ENCODE assay signal across 13 cellular contexts in the genomic region with DNA sequence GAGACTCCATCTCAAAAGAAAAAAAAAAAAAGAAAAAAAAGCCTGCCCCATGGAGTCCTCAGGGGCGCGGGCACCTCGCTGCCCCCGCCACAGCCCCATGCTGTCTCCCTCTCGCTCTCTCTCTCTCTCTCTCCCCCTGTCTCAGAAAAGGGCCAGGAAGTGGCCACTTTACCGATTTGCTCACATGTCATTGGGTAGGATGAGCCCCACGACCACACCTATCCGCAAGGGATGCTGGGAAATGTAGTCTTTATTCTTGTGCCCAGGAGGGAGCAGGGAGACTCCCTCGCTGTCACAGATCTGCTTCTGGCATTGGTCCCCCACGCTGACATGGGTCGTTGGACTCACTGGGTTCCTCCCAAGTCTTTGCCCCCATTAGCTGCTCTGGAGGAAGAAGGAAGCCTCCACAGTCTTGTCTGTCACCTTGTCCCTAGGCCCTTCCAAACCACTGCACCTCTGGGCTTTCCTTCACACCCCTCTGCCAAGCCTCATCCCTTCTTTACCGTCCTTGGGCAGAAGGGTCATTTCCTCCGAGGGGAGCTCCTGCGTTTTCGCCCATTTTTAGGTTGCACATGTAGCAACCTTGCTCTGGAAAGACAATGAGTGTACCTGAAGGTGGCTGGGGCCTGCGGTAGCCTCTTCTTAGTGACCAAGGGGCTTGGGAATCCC. TPM values are rescaled to one million over a fixed set of nuclear protein-coding genes. Genes with fewer than 3 reads are reported as not detected.
A peak's percentile ranks its signal among the peaks of the same experiment; 100 is the strongest.
DNase-seq lines count a peak whose midpoint lies in the region; ATAC-seq, FAIRE-seq and TF ChIP-seq lines count a peak whose summit lies in the region.
"Had no signal": no experiment of that assay in that cellular context is flagged by ENCODE, and none has a peak within 500 bp of the region (broad histone marks: within the 10 kb centered on the region; RNA-seq: fewer than 3 reads in every experiment).

No MANE protein-coding gene starts in this region.

- H3K4me1 Mint-ChIP-seq in activated CD4-positive, alpha-beta T cell treated with anti-CD3 and anti-CD28 coated beads, Interleukin-2, amount 10 ng/mL, durations not matched to agents 24 days and 14 days, result peaks cover 27% of the 10 kb centered on the region
- peaks cover 27% of the 10 kb centered on the region for H3K4me1 Mint-ChIP-seq in activated CD8-positive, alpha-beta T cell treated with anti-CD3 and anti-CD28 coated beads for 36 hours (ENCODE audit: low read depth)
- H3K4me1 Mint-ChIP-seq in natural killer cell treated with Interleukin-12 subunit alpha and Interleukin-12 subunit beta and Interleukin-15 and Interleukin-18, amount 100 ng/mL, for 72 hours (ENCODE audit: low read depth in 2 of 2), result peaks cover 10 to 11% of the 10 kb centered on the region in 2 donors

- peak; percentile 81 for DNase-seq in activated CD4-positive, alpha-beta T cell treated with anti-CD3 and anti-CD28 coated beads, Interleukin-2, amount 10 ng/mL, durations not matched to agents 24 days and 14 days
- DNase-seq in activated CD4-positive, alpha-beta T cell treated with anti-CD3 and anti-CD28 coated beads, Interleukin-2, amount 50 U/mL, for 4 hours, result no peak
- DNase-seq in HT1080 (ENCODE audit: low read depth) (peak; percentile 19), posterior vena cava (ENCODE audit: low spot score) (no peak), frontal cortex (ENCODE audit: low spot score in 2 of 2) (no peak)
- DNase-seq in activated CD8-positive, alpha-beta T cell treated with anti-CD3 and anti-CD28 coated beads for 36 hours, result peak; percentile 54
- peak; percentile 58 for DNase-seq in natural killer cell treated with Interleukin-12 subunit alpha and Interleukin-12 subunit beta and Interleukin-15 and Interleukin-18, amount 100 ng/mL, for 72 hours (ENCODE audit: low spot score)
- DNase-seq: activated gamma-delta T cell treated with Interleukin-2 at 50 U/mL for 16 hours, HCEC 1CT had no signal

- CTCF ChIA-PET in activated CD8-positive, alpha-beta T cell treated with anti-CD3 and anti-CD28 coated beads for 36 hours (lab: Charles Lee), result interaction anchor here (0.6 to 2.4 kb wide), 4 partner anchors 9 to 105 kb away, joined by 3 to 12 read pairs (median 3); no protein-coding TSS in a partner anchor

- intact Hi-C loops in activated CD4-positive, alpha-beta T cell treated with anti-CD3 and anti-CD28 coated beads, Interleukin-2, amount 10 ng/mL, durations not matched to agents 24 days and 14 days (cut with micrococcal nuclease), result no loop called here
- intact Hi-C loops in activated CD8-positive, alpha-beta T cell treated with anti-CD3 and anti-CD28 coated beads for 36 hours (cut with micrococcal nuclease), result no loop called here
- intact Hi-C loops in posterior vena cava (cut with DNase I), result no loop called here

- no peak for FAIRE-seq in frontal cortex (lab: Jason Lieb, UNC)

- H3K4me3 Mint-ChIP-seq in activated CD4-positive, alpha-beta T cell treated with anti-CD3 and anti-CD28 coated beads, Interleukin-2, amount 10 ng/mL, durations not matched to agents 24 days and 14 days, result no peak overlapping the region
- no peak overlapping the region for H3K4me3 Mint-ChIP-seq in activated CD8-positive, alpha-beta T cell treated with anti-CD3 and anti-CD28 coated beads for 36 hours
- no peak overlapping the region for H3K4me3 Mint-ChIP-seq in natural killer cell treated with Interleukin-12 subunit alpha and Interleukin-12 subunit beta and Interleukin-15 and Interleukin-18, amount 100 ng/mL, for 72 hours
- H3K4me3 Mint-ChIP-seq: CD14-positive monocyte had no signal

- peaks cover under 1% of the 10 kb centered on the region for H3K9me3 Mint-ChIP-seq in activated CD4-positive, alpha-beta T cell treated with anti-CD3 and anti-CD28 coated beads, Interleukin-2, amount 10 ng/mL, durations not matched to agents 24 days and 14 days
- no peaks in the 10 kb centered on the region for H3K9me3 Mint-ChIP-seq in activated CD8-positive, alpha-beta T cell treated with anti-CD3 and anti-CD28 coated beads for 36 hours
- H3K9me3 Mint-ChIP-seq in natural killer cell treated with Interleukin-12 subunit alpha and Interleukin-12 subunit beta and Interleukin-15 and Interleukin-18, amount 100 ng/mL, for 72 hours, result no peaks in the 10 kb centered on the region

- peak overlapping the region; percentile 35 for H3K27ac Mint-ChIP-seq in activated CD4-positive, alpha-beta T cell treated with anti-CD3 and anti-CD28 coated beads, Interleukin-2, amount 10 ng/mL, durations not matched to agents 24 days and 14 days
- no peak overlapping the region for H3K27ac Mint-ChIP-seq in activated CD8-positive, alpha-beta T cell treated with anti-CD3 and anti-CD28 coated beads for 36 hours
- H3K27ac Mint-ChIP-seq in natural killer cell treated with Interleukin-12 subunit alpha and Interleukin-12 subunit beta and Interleukin-15 and Interleukin-18, amount 100 ng/mL, for 72 hours, result no peak overlapping the region

- POLR2A ChIA-PET in activated CD8-positive, alpha-beta T cell treated with anti-CD3 and anti-CD28 coated beads for 36 hours (lab: Charles Lee), result interaction anchor here (0.8 to 1.3 kb wide), 3 partner anchors 10 to 52 kb away, joined by 3 to 4 read pairs (median 3); no protein-coding TSS in a partner anchor

- peaks cover 2% of the 10 kb centered on the region for H3K36me3 Mint-ChIP-seq in activated CD4-positive, alpha-beta T cell treated with anti-CD3 and anti-CD28 coated beads, Interleukin-2, amount 10 ng/mL, durations not matched to agents 24 days and 14 days (ENCODE audit: low read depth)
- H3K36me3 Mint-ChIP-seq in activated CD8-positive, alpha-beta T cell treated with anti-CD3 and anti-CD28 coated beads for 36 hours (ENCODE audit: low read depth), result no peaks in the 10 kb centered on the region
- no peaks in the 10 kb centered on the region for H3K36me3 Mint-ChIP-seq in natural killer cell treated with Interleukin-12 subunit alpha and Interleukin-12 subunit beta and Interleukin-15 and Interleukin-18, amount 100 ng/mL, for 72 hours

- ATAC-seq in activated CD8-positive, alpha-beta T cell treated with anti-CD3 and anti-CD28 coated beads for 36 hours, result peak; percentile 81
- ATAC-seq in natural killer cell treated with Interleukin-12 subunit alpha and Interleukin-12 subunit beta and Interleukin-15 and Interleukin-18, amount 100 ng/mL, for 72 hours, result peak; percentile 68 to 73
- no peak for ATAC-seq in GM18909 (IDR thresholded peaks at IDR 0.05; ENCODE audit: poor library complexity, unreplicated experiment)

- TF ChIP-seq CTCF in activated CD8-positive, alpha-beta T cell treated with anti-CD3 and anti-CD28 coated beads for 36 hours (IDR thresholded peaks at IDR 0.05), result no peak

- H3K27me3 Mint-ChIP-seq in activated CD4-positive, alpha-beta T cell treated with anti-CD3 and anti-CD28 coated beads, Interleukin-2, amount 10 ng/mL, durations not matched to agents 24 days and 14 days, result no peaks in the 10 kb centered on the region
- H3K27me3 Mint-ChIP-seq in activated CD8-positive, alpha-beta T cell treated with anti-CD3 and anti-CD28 coated beads for 36 hours, result no peaks in the 10 kb centered on the region
- no peaks in the 10 kb centered on the region for H3K27me3 Mint-ChIP-seq in natural killer cell treated with Interleukin-12 subunit alpha and Interleukin-12 subunit beta and Interleukin-15 and Interleukin-18, amount 100 ng/mL, for 72 hours

RNA-seq across cellular contexts. Expression of a gene that starts 6.9 kb away (rescaled TPM):
- 0.23 and 0.38 TPM in 2 replicates for total RNA-seq in activated CD4-positive, alpha-beta T cell treated with anti-CD3 and anti-CD28 coated beads, Interleukin-2, amount 10 ng/mL, durations not matched to agents 24 days and 14 days
- not detected in 2 replicates for total RNA-seq in HT1080 (2014; rRNA removed; shearing (Covaris generic))
- polyA plus RNA-seq in HT1080 (2015; cell fraction: cytosol; rRNA removed), result not detected in 2 replicates
- polyA plus RNA-seq in HT1080 (2015; cell fraction: nucleus; rRNA removed), result not detected in 2 replicates
- total RNA-seq in activated CD8-positive, alpha-beta T cell treated with anti-CD3 and anti-CD28 coated beads for 36 hours, result not detected
- not detected for total RNA-seq in natural killer cell treated with Interleukin-12 subunit alpha and Interleukin-12 subunit beta and Interleukin-15 and Interleukin-18, amount 100 ng/mL, for 72 hours
- total RNA-seq in posterior vena cava (under 1 TPM; 0.79 to 1.00 TPM), frontal cortex (not detected)
- total RNA-seq: myocyte, temporal lobe had no signal
- polyA plus RNA-seq: CD14-positive monocyte had no signal

RNA-seq across cellular contexts. Expression of a gene that starts 46.3 kb away (rescaled TPM):
- total RNA-seq in activated CD4-positive, alpha-beta T cell treated with anti-CD3 and anti-CD28 coated beads, Interleukin-2, amount 10 ng/mL, durations not matched to agents 24 days and 14 days, result 189 and 194 TPM in 2 replicates
- 154 and 155 TPM in 2 replicates for total RNA-seq in HT1080 (2014; rRNA removed; shearing (Covaris generic))
- 174 and 209 TPM in 2 replicates for polyA plus RNA-seq in HT1080 (2015; cell fraction: cytosol; rRNA removed)
- 586 and 643 TPM in 2 replicates for polyA plus RNA-seq in HT1080 (2015; cell fraction: nucleus; rRNA removed)
- 100 to 1,000 TPM; 273 to 280 TPM for total RNA-seq in activated CD8-positive, alpha-beta T cell treated with anti-CD3 and anti-CD28 coated beads for 36 hours
- 100 to 1,000 TPM in 1 of 2 donors, 10 to 100 TPM in 1; 96.7 to 116 TPM for total RNA-seq in natural killer cell treated with Interleukin-12 subunit alpha and Interleukin-12 subunit beta and Interleukin-15 and Interleukin-18, amount 100 ng/mL, for 72 hours
- 1 to 10 TPM; 1.1 to 2.2 TPM for total RNA-seq in posterior vena cava
- total RNA-seq in frontal cortex, result 19.6 TPM

Comparison
In these comparisons a context has a peak if more than half of its experiments do, and no peak if none do; other contexts are left out.
1. DNase-seq: peak in activated CD4-positive, alpha-beta T cell treated with anti-CD3 and anti-CD28 coated beads, Interleukin-2, amount 10 ng/mL, durations not matched to agents 24 days and 14 days (single experiment), HT1080 (single experiment), activated CD8-positive, alpha-beta T cell treated with anti-CD3 and anti-CD28 coated beads for 36 hours (single experiment) and natural killer cell treated with Interleukin-12 subunit alpha and Interleukin-12 subunit beta and Interleukin-15 and Interleukin-18, amount 100 ng/mL, for 72 hours (single experiment); none in activated CD4-positive, alpha-beta T cell treated with anti-CD3 and anti-CD28 coated beads, Interleukin-2, amount 50 U/mL, for 4 hours (0 of 2), posterior vena cava (single experiment) and frontal cortex (0 of 2).